In genomic region chr12:6772331-6772695, GRCh38 we compare ENCODE assay signal across 9 cellular contexts. TPM values are rescaled to one million over a fixed set of nuclear protein-coding genes. Genes with fewer than 3 reads are reported as not detected.
DNase-seq lines count a peak whose midpoint lies in the region; ATAC-seq and TF ChIP-seq lines count a peak whose summit lies in the region.
"Had no signal": no experiment of that assay in that cellular context is flagged by ENCODE, and none has a peak within 500 bp of the region (broad histone marks: within the 10 kb centered on the region; RNA-seq: fewer than 3 reads in every experiment).

TSS of gene LAG3 (plus strand) at chr12:6772520. CDS start at chr12:6772853, 333 bp downstream.

- peak within 1 kb of the TSS in 2 of 4 donors; percentile 26 to 35 for H3K4me3 ChIP-seq in transverse colon

- peaks cover 29 to 61% of the 10 kb centered on the region in 2 donors for H3K36me3 Mint-ChIP-seq in activated naive CD4-positive, alpha-beta T cell treated with anti-CD3 and anti-CD28 coated beads, Interleukin-2, amount 50 U/mL, for 72 hours
- peaks cover 23% of the 10 kb centered on the region for H3K36me3 Mint-ChIP-seq in natural killer cell treated with Interleukin-12 subunit alpha and Interleukin-12 subunit beta and Interleukin-15 and Interleukin-18, amount 100 ng/mL, for 72 hours

- intact Hi-C loops in T-helper 2 cell treated with Interferon-gamma antibody and Interleukin-4, amounts not matched to agents 100 ng/mL and 5 ng/mL, for 36 hours (cut with micrococcal nuclease) = no loop called here
- intact Hi-C loops in transverse colon (cut with DNase I; ENCODE audit: low total_unique reads) = loop anchor here (10.0 kb wide), 1 partner anchor 158 kb away; no protein-coding TSS in a partner anchor

- DNase-seq in T-helper 2 cell = no peak
- DNase-seq in activated naive CD4-positive, alpha-beta T cell treated with anti-CD3 and anti-CD28 coated beads, Interleukin-2, amount 50 U/mL, for 72 hours (ENCODE audit: low spot score in 2 of 2) = peak in 1 of 2 donors; percentile 75
- peak; percentile 61 for DNase-seq in natural killer cell treated with Interleukin-12 subunit alpha and Interleukin-12 subunit beta and Interleukin-15 and Interleukin-18, amount 100 ng/mL, for 72 hours (ENCODE audit: low spot score)
- DNase-seq in transverse colon = peak; percentile 38
- no peak for DNase-seq in HCEC 1CT

- H3K4me1 ChIP-seq in transverse colon = peaks cover 6 to 80% (median 52%) of the 10 kb centered on the region in 4 donors

- WGBS in transverse colon (ENCODE audit: low coverage in 1 of 2), 2 donors = 71% methylated on average over 12 of the region's 15 CpGs; no CpG with 5 or more reads in 1 of the 2 donors

- in situ Hi-C loops in transverse colon (cut with MboI; ENCODE audit: low pct_ligation_motif_present in 1 of 4, low pct_unique_long_range_greater_than_20kb in 1 of 4, low sequenced_read_pairs in 3 of 4) = no loop called here

- no peaks in the 10 kb centered on the region for H3K36me3 ChIP-seq in transverse colon

- H3K27ac ChIP-seq in transverse colon = peak within 1 kb of the TSS; percentile 32 to 93 (median 58)

- TF ChIP-seq POLR2A in transverse colon (IDR thresholded peaks at IDR 0.05) = no peak

- peaks cover 36 to 65% of the 10 kb centered on the region in 2 donors for H3K4me1 Mint-ChIP-seq in natural killer cell treated with Interleukin-12 subunit alpha and Interleukin-12 subunit beta and Interleukin-15 and Interleukin-18, amount 100 ng/mL, for 72 hours (ENCODE audit: low read depth in 2 of 2)

- no peaks in the 10 kb centered on the region for H3K9me3 ChIP-seq in transverse colon

- peaks cover 32 to 47% of the 10 kb centered on the region in 2 donors for H3K27me3 Mint-ChIP-seq in natural killer cell treated with Interleukin-12 subunit alpha and Interleukin-12 subunit beta and Interleukin-15 and Interleukin-18, amount 100 ng/mL, for 72 hours

- no peaks in the 10 kb centered on the region for H3K27me3 ChIP-seq in transverse colon

- peak within 1 kb of the TSS; percentile 83 for H3K4me3 Mint-ChIP-seq in natural killer cell treated with Interleukin-12 subunit alpha and Interleukin-12 subunit beta and Interleukin-15 and Interleukin-18, amount 100 ng/mL, for 72 hours

- ATAC-seq in activated naive CD4-positive, alpha-beta T cell treated with anti-CD3 and anti-CD28 coated beads, Interleukin-2, amount 50 U/mL, for 72 hours = peak; percentile 68 to 70
- ATAC-seq in natural killer cell treated with Interleukin-12 subunit alpha and Interleukin-12 subunit beta and Interleukin-15 and Interleukin-18, amount 100 ng/mL, for 72 hours = peak; percentile 23 to 37
- ATAC-seq in HG03571 (IDR thresholded peaks at IDR 0.05; ENCODE audit: unreplicated experiment) (no peak), GM21528 (IDR thresholded peaks at IDR 0.05; ENCODE audit: low FRiP score, unreplicated experiment) (no peak)

- no peak for TF ChIP-seq CTCF in transverse colon (IDR thresholded peaks at IDR 0.05)

- H3K27ac Mint-ChIP-seq in activated naive CD4-positive, alpha-beta T cell treated with anti-CD3 and anti-CD28 coated beads, Interleukin-2, amount 50 U/mL, for 72 hours = peak within 1 kb of the TSS; percentile 75 to 92
- peak within 1 kb of the TSS; percentile 52 to 93 for H3K27ac Mint-ChIP-seq in natural killer cell treated with Interleukin-12 subunit alpha and Interleukin-12 subunit beta and Interleukin-15 and Interleukin-18, amount 100 ng/mL, for 72 hours

- TF ChIP-seq EP300 in transverse colon (IDR thresholded peaks at IDR 0.05; ENCODE audit: low read depth) = no peak

- no peaks in the 10 kb centered on the region for H3K9me3 Mint-ChIP-seq in activated naive CD4-positive, alpha-beta T cell treated with anti-CD3 and anti-CD28 coated beads, Interleukin-2, amount 50 U/mL, for 72 hours
- H3K9me3 Mint-ChIP-seq in natural killer cell treated with Interleukin-12 subunit alpha and Interleukin-12 subunit beta and Interleukin-15 and Interleukin-18, amount 100 ng/mL, for 72 hours = no peaks in the 10 kb centered on the region

RNA-seq across cellular contexts. Expression of gene LAG3, which starts in this region (rescaled TPM):
- total RNA-seq in T-helper 2 cell treated with Interferon-gamma antibody and Interleukin-4, amounts not matched to agents 100 ng/mL and 5 ng/mL, for 36 hours = 11.8 and 12.2 TPM in 2 replicates
- 100 to 1,000 TPM in 1 of 2 donors, 10 to 100 TPM in 1; 71.3 to 117 TPM for total RNA-seq in activated naive CD4-positive, alpha-beta T cell treated with anti-CD3 and anti-CD28 coated beads, Interleukin-2, amount 50 U/mL, for 72 hours
- total RNA-seq in natural killer cell treated with Interleukin-12 subunit alpha and Interleukin-12 subunit beta and Interleukin-15 and Interleukin-18, amount 100 ng/mL, for 72 hours = 100 to 1,000 TPM in 1 of 2 donors, 10 to 100 TPM in 1; 78.2 to 365 TPM
- 1 to 10 TPM in 1 of 4 donors, under 1 TPM in 1, not detected in 2; 0.68 to 1.4 TPM for total RNA-seq in transverse colon
- total RNA-seq: A172 had no signal

Comparison
In these comparisons a context has a peak if more than half of its experiments do, and no peak if none do; other contexts are left out.
1. DNase-seq: peak in natural killer cell treated with Interleukin-12 subunit alpha and Interleukin-12 subunit beta and Interleukin-15 and Interleukin-18, amount 100 ng/mL, for 72 hours (single experiment) and transverse colon (single experiment); none in T-helper 2 cell (0 of 5) and HCEC 1CT (single experiment).
2. ATAC-seq: peak in activated naive CD4-positive, alpha-beta T cell treated with anti-CD3 and anti-CD28 coated beads, Interleukin-2, amount 50 U/mL, for 72 hours (2 of 2) and natural killer cell treated with Interleukin-12 subunit alpha and Interleukin-12 subunit beta and Interleukin-15 and Interleukin-18, amount 100 ng/mL, for 72 hours (2 of 2); none in HG03571 (single experiment) and GM21528 (single experiment).